In the genomic region with DNA sequence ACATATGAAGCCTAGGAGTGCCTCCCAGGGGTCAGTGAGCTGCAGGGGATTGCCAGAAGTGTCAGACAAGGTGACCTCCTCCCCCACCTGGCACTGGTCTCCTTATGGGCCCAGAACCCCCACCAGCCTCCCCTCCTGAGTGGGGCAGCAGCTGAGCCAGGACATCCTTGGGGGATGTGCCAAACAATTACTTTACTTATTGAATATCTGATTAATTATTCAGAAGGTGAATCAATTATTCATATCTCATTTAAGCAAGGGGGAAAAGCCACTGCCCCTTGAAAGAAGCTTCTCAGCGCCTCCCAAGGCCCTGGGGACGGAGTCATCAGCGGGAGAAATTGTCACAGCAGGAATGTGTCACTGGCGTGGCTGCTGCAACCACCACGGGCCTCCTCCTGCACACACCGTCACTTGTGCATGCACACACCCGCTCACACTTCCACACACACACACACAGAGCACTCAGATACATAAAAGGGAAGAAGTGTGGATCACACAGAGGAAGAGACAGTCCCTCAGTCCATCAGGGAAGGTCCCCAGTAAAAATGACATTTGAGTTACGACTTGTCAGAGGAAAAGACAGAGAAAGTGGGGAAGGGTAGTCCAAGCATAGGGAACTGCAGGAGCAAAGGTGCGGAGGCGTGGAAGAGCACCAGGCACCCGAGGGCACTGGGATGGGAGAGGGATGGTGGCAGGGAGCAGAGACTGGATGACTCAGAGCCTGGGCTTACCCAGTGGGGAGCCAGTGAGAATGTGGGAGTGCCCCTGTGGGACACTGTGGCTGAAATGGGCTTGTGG, we compare ENCODE assay signal across 1 cellular context.
TF ChIP-seq lines count a peak whose summit lies in the region.

No MANE protein-coding gene starts in this region.

TF ChIP-seq in HCT116, 20 proteins besides CTCF, POLR2A, EP300 and RAD21 (continued from another document):
- TF ChIP-seq, protein P1, sequence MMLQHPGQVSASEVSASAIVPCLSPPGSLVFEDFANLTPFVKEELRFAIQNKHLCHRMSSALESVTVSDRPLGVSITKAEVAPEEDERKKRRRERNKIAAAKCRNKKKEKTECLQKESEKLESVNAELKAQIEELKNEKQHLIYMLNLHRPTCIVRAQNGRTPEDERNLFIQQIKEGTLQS (IDR thresholded peaks at IDR 0.05) = no peak
- TF ChIP-seq FOSL1 (IDR thresholded peaks at IDR 0.05; ENCODE audit: low read depth) (no peak), CBX3 (IDR thresholded peaks at IDR 0.05; ENCODE audit: low read depth) (no peak), SP1 (IDR thresholded peaks at IDR 0.05; ENCODE audit: low read depth) (no peak), EGR1 (IDR thresholded peaks at IDR 0.05; ENCODE audit: low read depth) (no peak)
- TF ChIP-seq, protein P2, sequence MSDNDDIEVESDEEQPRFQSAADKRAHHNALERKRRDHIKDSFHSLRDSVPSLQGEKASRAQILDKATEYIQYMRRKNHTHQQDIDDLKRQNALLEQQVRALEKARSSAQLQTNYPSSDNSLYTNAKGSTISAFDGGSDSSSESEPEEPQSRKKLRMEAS (IDR thresholded peaks at IDR 0.05) = no peak
